In genomic region chr11:119067371-119068222, GRCh38 we compare ENCODE assay signal across 1 cellular context.
TF ChIP-seq lines count a peak whose summit lies in the region.

Gene VPS11 (plus strand): TSS chr11:119067818. CDS start chr11:119067824, 6 bp downstream.

TF ChIP-seq in WTC11, 78 proteins besides CTCF, POLR2A, EP300 and RAD21 (continued from another document and continues in another):
- TF ChIP-seq ATF6 (CRISPR knock-in tag; IDR thresholded peaks at IDR 0.05) (no peak), CREB1 (CRISPR knock-in tag; IDR thresholded peaks at IDR 0.05) (no peak), ZNF532 (CRISPR knock-in tag; IDR thresholded peaks at IDR 0.05; ENCODE audit: borderline replicate concordance) (no peak), ERG (CRISPR knock-in tag; IDR thresholded peaks at IDR 0.05) (no peak), ZMAT4 (CRISPR knock-in tag; IDR thresholded peaks at IDR 0.05) (no peak), ZNF317 (CRISPR knock-in tag; IDR thresholded peaks at IDR 0.05; ENCODE audit: borderline replicate concordance, low read depth) (no peak), NR1H2 (CRISPR knock-in tag; IDR thresholded peaks at IDR 0.05) (no peak), TEAD1 (CRISPR knock-in tag; IDR thresholded peaks at IDR 0.05) (0 out of 2 replicates have a peak, but pooled peaks have one; percentile 31), ZBTB43 (CRISPR knock-in tag; IDR thresholded peaks at IDR 0.05) (no peak), USF2 (CRISPR knock-in tag; IDR thresholded peaks at IDR 0.05) (peak; percentile 99), ZNF219 (CRISPR knock-in tag; IDR thresholded peaks at IDR 0.05; ENCODE audit: borderline replicate concordance) (no peak), JAZF1 (CRISPR knock-in tag; IDR thresholded peaks at IDR 0.05) (no peak), ZNF416 (CRISPR knock-in tag; IDR thresholded peaks at IDR 0.05) (no peak), PRDM15 (CRISPR knock-in tag; IDR thresholded peaks at IDR 0.05) (no peak), FOXK1 (CRISPR knock-in tag; IDR thresholded peaks at IDR 0.05) (peak; percentile 87), MAX (CRISPR knock-in tag; IDR thresholded peaks at IDR 0.05) (peak; percentile 79), SMAD4 (CRISPR knock-in tag; IDR thresholded peaks at IDR 0.05) (no peak), TCF7 (CRISPR knock-in tag; IDR thresholded peaks at IDR 0.05; ENCODE audit: low read depth) (no peak), IRF2 (CRISPR knock-in tag; IDR thresholded peaks at IDR 0.05; ENCODE audit: borderline replicate concordance, low read depth) (no peak), NFYB (CRISPR knock-in tag; conservative IDR thresholded peaks at IDR 0.05; ENCODE audit: low read depth) (0 out of 2 replicates have a peak, but pooled peaks have one; percentile 16), EMX1 (CRISPR knock-in tag; IDR thresholded peaks at IDR 0.05) (no peak), ZNF425 (CRISPR knock-in tag; conservative IDR thresholded peaks at IDR 0.05) (no peak), HMGA2 (CRISPR knock-in tag; IDR thresholded peaks at IDR 0.05) (no peak), ATF2 (CRISPR knock-in tag; IDR thresholded peaks at IDR 0.05; ENCODE audit: borderline replicate concordance, low read depth) (no peak), STAT6 (CRISPR knock-in tag; conservative IDR thresholded peaks at IDR 0.05; ENCODE audit: low read depth) (no peak), AR (CRISPR knock-in tag; IDR thresholded peaks at IDR 0.05) (no peak), GRHL2 (CRISPR knock-in tag; IDR thresholded peaks at IDR 0.05; ENCODE audit: insufficient replicate concordance, severe bottlenecking) (no peak)
